In the genomic region with DNA sequence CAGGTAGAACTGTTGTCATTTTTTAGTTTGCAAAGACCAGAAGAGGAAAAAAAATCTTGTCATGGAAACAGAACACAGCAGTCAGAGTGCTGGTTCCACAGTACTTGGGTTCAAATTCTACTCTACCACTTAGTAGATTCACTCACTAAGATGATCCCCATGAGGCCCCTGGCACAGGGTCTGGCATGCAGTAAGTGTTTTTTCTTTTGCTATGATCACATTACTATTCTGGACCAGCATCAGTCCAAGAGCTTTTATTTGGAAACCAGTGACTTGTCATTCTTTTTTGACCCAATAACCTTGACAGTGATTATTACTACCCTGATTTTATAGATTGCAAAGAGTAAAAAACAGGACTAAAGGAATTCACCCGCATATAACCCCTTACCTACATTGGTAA, we compare ENCODE assay signal across 1 cellular context.
TF ChIP-seq lines count a peak whose summit lies in the region.

No MANE protein-coding gene starts in this region.

TF ChIP-seq in GM23338, 12 proteins besides CTCF, POLR2A, EP300 and RAD21:
- no peak for TF ChIP-seq POLR2AphosphoS5 (IDR thresholded peaks at IDR 0.05; ENCODE audit: low read depth)
- TF ChIP-seq ZNF114 (CRISPR knock-in tag; IDR thresholded peaks at IDR 0.05), result no peak
- TF ChIP-seq EZH2phosphoT487 (IDR thresholded peaks at IDR 0.05; ENCODE audit: unreplicated experiment), result no peak
- TF ChIP-seq, protein P1, sequence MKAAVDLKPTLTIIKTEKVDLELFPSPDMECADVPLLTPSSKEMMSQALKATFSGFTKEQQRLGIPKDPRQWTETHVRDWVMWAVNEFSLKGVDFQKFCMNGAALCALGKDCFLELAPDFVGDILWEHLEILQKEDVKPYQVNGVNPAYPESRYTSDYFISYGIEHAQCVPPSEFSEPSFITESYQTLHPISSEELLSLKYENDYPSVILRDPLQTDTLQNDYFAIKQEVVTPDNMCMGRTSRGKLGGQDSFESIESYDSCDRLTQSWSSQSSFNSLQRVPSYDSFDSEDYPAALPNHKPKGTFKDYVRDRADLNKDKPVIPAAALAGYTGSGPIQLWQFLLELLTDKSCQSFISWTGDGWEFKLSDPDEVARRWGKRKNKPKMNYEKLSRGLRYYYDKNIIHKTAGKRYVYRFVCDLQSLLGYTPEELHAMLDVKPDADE (IDR thresholded peaks at IDR 0.05), result no peak
- TF ChIP-seq NANOG (IDR thresholded peaks at IDR 0.05; ENCODE audit: borderline replicate concordance), result no peak
- TF ChIP-seq, protein P2, sequence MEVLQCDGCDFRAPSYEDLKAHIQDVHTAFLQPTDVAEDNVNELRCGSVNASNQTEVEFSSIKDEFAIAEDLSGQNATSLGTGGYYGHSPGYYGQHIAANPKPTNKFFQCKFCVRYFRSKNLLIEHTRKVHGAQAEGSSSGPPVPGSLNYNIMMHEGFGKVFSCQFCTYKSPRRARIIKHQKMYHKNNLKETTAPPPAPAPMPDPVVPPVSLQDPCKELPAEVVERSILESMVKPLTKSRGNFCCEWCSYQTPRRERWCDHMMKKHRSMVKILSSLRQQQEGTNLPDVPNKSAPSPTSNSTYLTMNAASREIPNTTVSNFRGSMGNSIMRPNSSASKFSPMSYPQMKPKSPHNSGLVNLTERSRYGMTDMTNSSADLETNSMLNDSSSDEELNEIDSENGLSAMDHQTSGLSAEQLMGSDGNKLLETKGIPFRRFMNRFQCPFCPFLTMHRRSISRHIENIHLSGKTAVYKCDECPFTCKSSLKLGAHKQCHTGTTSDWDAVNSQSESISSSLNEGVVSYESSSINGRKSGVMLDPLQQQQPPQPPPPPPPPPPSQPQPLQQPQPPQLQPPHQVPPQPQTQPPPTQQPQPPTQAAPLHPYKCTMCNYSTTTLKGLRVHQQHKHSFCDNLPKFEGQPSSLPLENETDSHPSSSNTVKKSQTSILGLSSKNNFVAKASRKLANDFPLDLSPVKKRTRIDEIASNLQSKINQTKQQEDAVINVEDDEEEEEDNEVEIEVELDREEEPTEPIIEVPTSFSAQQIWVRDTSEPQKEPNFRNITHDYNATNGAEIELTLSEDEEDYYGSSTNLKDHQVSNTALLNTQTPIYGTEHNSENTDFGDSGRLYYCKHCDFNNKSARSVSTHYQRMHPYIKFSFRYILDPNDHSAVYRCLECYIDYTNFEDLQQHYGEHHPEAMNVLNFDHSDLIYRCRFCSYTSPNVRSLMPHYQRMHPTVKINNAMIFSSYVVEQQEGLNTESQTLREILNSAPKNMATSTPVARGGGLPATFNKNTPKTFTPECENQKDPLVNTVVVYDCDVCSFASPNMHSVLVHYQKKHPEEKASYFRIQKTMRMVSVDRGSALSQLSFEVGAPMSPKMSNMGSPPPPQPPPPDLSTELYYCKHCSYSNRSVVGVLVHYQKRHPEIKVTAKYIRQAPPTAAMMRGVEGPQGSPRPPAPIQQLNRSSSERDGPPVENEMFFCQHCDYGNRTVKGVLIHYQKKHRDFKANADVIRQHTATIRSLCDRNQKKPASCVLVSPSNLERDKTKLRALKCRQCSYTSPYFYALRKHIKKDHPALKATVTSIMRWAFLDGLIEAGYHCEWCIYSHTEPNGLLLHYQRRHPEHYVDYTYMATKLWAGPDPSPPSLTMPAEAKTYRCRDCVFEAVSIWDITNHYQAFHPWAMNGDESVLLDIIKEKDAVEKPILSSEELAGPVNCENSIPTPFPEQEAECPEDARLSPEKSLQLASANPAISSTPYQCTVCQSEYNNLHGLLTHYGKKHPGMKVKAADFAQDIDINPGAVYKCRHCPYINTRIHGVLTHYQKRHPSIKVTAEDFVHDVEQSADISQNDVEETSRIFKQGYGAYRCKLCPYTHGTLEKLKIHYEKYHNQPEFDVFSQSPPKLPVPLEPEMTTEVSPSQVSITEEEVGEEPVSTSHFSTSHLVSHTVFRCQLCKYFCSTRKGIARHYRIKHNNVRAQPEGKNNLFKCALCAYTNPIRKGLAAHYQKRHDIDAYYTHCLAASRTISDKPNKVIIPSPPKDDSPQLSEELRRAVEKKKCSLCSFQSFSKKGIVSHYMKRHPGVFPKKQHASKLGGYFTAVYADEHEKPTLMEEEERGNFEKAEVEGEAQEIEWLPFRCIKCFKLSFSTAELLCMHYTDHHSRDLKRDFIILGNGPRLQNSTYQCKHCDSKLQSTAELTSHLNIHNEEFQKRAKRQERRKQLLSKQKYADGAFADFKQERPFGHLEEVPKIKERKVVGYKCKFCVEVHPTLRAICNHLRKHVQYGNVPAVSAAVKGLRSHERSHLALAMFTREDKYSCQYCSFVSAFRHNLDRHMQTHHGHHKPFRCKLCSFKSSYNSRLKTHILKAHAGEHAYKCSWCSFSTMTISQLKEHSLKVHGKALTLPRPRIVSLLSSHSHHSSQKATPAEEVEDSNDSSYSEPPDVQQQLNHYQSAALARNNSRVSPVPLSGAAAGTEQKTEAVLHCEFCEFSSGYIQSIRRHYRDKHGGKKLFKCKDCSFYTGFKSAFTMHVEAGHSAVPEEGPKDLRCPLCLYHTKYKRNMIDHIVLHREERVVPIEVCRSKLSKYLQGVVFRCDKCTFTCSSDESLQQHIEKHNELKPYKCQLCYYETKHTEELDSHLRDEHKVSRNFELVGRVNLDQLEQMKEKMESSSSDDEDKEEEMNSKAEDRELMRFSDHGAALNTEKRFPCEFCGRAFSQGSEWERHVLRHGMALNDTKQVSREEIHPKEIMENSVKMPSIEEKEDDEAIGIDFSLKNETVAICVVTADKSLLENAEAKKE (CRISPR knock-in tag; IDR thresholded peaks at IDR 0.05), result no peak
- TF ChIP-seq ZNF331 (CRISPR knock-in tag; IDR thresholded peaks at IDR 0.05; ENCODE audit: low read depth), result no peak
- no peak for TF ChIP-seq STAT1 (IDR thresholded peaks at IDR 0.05; ENCODE audit: unreplicated experiment)
- TF ChIP-seq CREB1 (CRISPR knock-in tag; IDR thresholded peaks at IDR 0.05; ENCODE audit: low read depth), result no peak
